ENCODE assay signal across 1 cellular context in genomic region chr12:9351136-9351535, GRCh38.
TF ChIP-seq lines count a peak whose summit lies in the region.

No MANE protein-coding gene starts in this region.

TF ChIP-seq in HepG2, 621 proteins besides CTCF, POLR2A, EP300 and RAD21 (continued from another document):
- TF ChIP-seq, protein P1, sequence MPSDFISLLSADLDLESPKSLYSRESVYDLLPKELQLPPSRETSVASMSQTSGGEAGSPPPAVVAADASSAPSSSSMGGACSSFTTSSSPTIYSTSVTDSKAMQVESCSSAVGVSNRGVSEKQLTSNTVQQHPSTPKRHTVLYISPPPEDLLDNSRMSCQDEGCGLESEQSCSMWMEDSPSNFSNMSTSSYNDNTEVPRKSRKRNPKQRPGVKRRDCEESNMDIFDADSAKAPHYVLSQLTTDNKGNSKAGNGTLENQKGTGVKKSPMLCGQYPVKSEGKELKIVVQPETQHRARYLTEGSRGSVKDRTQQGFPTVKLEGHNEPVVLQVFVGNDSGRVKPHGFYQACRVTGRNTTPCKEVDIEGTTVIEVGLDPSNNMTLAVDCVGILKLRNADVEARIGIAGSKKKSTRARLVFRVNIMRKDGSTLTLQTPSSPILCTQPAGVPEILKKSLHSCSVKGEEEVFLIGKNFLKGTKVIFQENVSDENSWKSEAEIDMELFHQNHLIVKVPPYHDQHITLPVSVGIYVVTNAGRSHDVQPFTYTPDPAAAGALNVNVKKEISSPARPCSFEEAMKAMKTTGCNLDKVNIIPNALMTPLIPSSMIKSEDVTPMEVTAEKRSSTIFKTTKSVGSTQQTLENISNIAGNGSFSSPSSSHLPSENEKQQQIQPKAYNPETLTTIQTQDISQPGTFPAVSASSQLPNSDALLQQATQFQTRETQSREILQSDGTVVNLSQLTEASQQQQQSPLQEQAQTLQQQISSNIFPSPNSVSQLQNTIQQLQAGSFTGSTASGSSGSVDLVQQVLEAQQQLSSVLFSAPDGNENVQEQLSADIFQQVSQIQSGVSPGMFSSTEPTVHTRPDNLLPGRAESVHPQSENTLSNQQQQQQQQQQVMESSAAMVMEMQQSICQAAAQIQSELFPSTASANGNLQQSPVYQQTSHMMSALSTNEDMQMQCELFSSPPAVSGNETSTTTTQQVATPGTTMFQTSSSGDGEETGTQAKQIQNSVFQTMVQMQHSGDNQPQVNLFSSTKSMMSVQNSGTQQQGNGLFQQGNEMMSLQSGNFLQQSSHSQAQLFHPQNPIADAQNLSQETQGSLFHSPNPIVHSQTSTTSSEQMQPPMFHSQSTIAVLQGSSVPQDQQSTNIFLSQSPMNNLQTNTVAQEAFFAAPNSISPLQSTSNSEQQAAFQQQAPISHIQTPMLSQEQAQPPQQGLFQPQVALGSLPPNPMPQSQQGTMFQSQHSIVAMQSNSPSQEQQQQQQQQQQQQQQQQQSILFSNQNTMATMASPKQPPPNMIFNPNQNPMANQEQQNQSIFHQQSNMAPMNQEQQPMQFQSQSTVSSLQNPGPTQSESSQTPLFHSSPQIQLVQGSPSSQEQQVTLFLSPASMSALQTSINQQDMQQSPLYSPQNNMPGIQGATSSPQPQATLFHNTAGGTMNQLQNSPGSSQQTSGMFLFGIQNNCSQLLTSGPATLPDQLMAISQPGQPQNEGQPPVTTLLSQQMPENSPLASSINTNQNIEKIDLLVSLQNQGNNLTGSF (CRISPR knock-in tag; IDR thresholded peaks at IDR 0.05): no peak
- no peak for TF ChIP-seq SMAD1 (CRISPR knock-in tag; IDR thresholded peaks at IDR 0.05; ENCODE audit: borderline replicate concordance, low read depth)
- TF ChIP-seq GFI1 (CRISPR knock-in tag; IDR thresholded peaks at IDR 0.05; ENCODE audit: borderline replicate concordance): peak; percentile 99
- TF ChIP-seq SRY (CRISPR knock-in tag; IDR thresholded peaks at IDR 0.05): no peak
- TF ChIP-seq ZNF207 (IDR thresholded peaks at IDR 0.05; ENCODE audit: borderline replicate concordance): no peak
- no peak for TF ChIP-seq ZNF512B (CRISPR knock-in tag; IDR thresholded peaks at IDR 0.05; ENCODE audit: borderline replicate concordance)
- TF ChIP-seq AHR (CRISPR knock-in tag; IDR thresholded peaks at IDR 0.05): no peak
- no peak for TF ChIP-seq ZNF235 (CRISPR knock-in tag; IDR thresholded peaks at IDR 0.05; ENCODE audit: borderline replicate concordance)
- TF ChIP-seq, protein P2, sequence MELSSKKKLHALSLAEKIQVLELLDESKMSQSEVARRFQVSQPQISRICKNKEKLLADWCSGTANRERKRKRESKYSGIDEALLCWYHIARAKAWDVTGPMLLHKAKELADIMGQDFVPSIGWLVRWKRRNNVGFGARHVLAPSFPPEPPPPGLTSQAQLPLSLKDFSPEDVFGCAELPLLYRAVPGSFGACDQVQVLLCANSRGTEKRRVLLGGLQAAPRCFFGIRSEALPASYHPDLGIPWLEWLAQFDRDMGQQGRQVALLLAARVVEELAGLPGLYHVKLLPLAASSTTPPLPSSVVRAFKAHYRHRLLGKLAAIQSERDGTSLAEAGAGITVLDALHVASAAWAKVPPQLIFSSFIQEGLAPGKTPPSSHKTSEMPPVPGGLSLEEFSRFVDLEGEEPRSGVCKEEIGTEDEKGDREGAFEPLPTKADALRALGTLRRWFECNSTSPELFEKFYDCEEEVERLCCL (CRISPR knock-in tag; IDR thresholded peaks at IDR 0.05; ENCODE audit: borderline replicate concordance): no peak
- no peak for TF ChIP-seq E2F2 (CRISPR knock-in tag; IDR thresholded peaks at IDR 0.05; ENCODE audit: borderline replicate concordance)
